ENCODE assay signal across 1 cellular context in the genomic region with DNA sequence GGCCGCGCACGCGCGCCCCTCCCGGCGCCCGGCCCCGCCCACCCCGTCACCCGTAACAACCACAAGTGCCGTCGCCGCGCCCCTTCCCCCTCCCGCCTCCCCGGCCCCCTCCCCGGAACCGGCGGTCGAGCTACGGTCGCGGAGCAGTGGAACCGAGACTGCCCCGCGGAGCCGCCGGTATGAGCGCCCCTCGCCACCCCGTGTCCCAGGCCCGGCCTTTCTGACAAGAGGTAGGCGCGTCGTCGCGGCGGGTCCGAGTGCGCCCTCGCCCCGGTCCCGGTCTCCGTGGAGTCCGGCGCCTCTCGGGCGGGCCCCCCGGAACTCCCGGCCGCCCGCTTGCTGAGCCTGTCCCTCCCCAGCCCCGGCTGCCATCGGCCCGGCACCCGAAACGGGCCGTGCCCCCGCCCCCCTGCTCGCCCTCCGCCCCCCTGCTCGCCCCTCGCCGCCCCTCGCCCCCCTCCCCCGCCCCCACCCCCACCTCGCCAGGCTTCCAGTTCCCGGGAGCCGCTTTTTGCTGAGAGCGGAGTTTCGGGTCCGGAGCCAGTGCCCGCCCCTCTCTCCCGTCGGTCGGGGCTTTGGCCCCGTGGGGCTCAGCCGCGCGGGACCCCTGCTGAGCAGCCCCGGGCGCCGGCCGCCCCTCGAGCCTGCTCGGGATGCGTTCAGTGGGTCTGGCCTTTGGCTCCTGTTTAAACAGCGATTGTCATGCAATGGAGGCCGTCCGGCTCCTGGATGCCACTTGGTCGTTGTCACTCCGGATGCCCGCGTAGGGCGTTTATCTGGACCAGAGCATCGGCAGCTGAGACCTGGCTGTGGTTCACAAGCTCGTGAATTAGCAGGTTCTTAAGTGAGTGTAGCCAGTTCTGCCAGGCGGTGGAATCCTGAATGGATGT.
TF ChIP-seq lines count a peak whose summit lies in the region.

A gene (plus strand): TSS at position 92 of the 890 bp plus-strand sequence. CDS start 2,628 bp downstream, outside the sequence.

TF ChIP-seq in HepG2, 621 proteins besides CTCF, POLR2A, EP300 and RAD21 (continued from another document and continues in another):
- TF ChIP-seq, protein P1, sequence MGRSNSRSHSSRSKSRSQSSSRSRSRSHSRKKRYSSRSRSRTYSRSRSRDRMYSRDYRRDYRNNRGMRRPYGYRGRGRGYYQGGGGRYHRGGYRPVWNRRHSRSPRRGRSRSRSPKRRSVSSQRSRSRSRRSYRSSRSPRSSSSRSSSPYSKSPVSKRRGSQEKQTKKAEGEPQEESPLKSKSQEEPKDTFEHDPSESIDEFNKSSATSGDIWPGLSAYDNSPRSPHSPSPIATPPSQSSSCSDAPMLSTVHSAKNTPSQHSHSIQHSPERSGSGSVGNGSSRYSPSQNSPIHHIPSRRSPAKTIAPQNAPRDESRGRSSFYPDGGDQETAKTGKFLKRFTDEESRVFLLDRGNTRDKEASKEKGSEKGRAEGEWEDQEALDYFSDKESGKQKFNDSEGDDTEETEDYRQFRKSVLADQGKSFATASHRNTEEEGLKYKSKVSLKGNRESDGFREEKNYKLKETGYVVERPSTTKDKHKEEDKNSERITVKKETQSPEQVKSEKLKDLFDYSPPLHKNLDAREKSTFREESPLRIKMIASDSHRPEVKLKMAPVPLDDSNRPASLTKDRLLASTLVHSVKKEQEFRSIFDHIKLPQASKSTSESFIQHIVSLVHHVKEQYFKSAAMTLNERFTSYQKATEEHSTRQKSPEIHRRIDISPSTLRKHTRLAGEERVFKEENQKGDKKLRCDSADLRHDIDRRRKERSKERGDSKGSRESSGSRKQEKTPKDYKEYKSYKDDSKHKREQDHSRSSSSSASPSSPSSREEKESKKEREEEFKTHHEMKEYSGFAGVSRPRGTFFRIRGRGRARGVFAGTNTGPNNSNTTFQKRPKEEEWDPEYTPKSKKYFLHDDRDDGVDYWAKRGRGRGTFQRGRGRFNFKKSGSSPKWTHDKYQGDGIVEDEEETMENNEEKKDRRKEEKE (IDR thresholded peaks at IDR 0.05) = no peak
- TF ChIP-seq SRSF4 (IDR thresholded peaks at IDR 0.05; ENCODE audit: low read depth, low read length, poor library complexity, severe bottlenecking) (no peak), ETV5 (CRISPR knock-in tag; IDR thresholded peaks at IDR 0.05; ENCODE audit: borderline replicate concordance) (peak; percentile 74; the same call in 1 of the 2 replicates), HNF4A (CRISPR knock-in tag; IDR thresholded peaks at IDR 0.05) (no peak), ZNF709 (CRISPR knock-in tag; IDR thresholded peaks at IDR 0.05) (no peak), ZNF350 (CRISPR knock-in tag; IDR thresholded peaks at IDR 0.05; ENCODE audit: borderline replicate concordance, low read depth) (peak; percentile 51; the same call in 1 of the 2 replicates), RXRB (CRISPR knock-in tag; IDR thresholded peaks at IDR 0.05; ENCODE audit: borderline replicate concordance) (no peak), REL (CRISPR knock-in tag; conservative IDR thresholded peaks at IDR 0.05) (peak; percentile 17; the same call in 1 of the 2 replicates), ZNF251 (CRISPR knock-in tag; IDR thresholded peaks at IDR 0.05) (no peak), MAFG (CRISPR knock-in tag; IDR thresholded peaks at IDR 0.05) (no peak), KMT2B (CRISPR knock-in tag; IDR thresholded peaks at IDR 0.05) (peak; percentile 56; the same call in 1 of the 2 replicates), ARNT (IDR thresholded peaks at IDR 0.05) (no peak), ZNF607 (CRISPR knock-in tag; IDR thresholded peaks at IDR 0.05; ENCODE audit: borderline replicate concordance) (no peak), ZNF792 (CRISPR knock-in tag; IDR thresholded peaks at IDR 0.05) (no peak), POLR2G (IDR thresholded peaks at IDR 0.05; ENCODE audit: low read depth, low read length) (no peak), HOXA3 (CRISPR knock-in tag; IDR thresholded peaks at IDR 0.05) (no peak), KDM5A (IDR thresholded peaks at IDR 0.05; ENCODE audit: borderline replicate concordance, low read length) (no peak; the same call in 1 of the 2 replicates), ZNF3 (CRISPR knock-in tag; IDR thresholded peaks at IDR 0.05) (no peak), TGIF2 (CRISPR knock-in tag; IDR thresholded peaks at IDR 0.05) (no peak; the same call in 1 of the 2 replicates), CBX5 (CRISPR knock-in tag; IDR thresholded peaks at IDR 0.05; ENCODE audit: borderline replicate concordance) (peak; percentile 32; the same call in 1 of the 2 replicates), SALL1 (CRISPR knock-in tag; IDR thresholded peaks at IDR 0.05) (no peak; the same call in none of the 2 replicates)
- TF ChIP-seq, protein P2, sequence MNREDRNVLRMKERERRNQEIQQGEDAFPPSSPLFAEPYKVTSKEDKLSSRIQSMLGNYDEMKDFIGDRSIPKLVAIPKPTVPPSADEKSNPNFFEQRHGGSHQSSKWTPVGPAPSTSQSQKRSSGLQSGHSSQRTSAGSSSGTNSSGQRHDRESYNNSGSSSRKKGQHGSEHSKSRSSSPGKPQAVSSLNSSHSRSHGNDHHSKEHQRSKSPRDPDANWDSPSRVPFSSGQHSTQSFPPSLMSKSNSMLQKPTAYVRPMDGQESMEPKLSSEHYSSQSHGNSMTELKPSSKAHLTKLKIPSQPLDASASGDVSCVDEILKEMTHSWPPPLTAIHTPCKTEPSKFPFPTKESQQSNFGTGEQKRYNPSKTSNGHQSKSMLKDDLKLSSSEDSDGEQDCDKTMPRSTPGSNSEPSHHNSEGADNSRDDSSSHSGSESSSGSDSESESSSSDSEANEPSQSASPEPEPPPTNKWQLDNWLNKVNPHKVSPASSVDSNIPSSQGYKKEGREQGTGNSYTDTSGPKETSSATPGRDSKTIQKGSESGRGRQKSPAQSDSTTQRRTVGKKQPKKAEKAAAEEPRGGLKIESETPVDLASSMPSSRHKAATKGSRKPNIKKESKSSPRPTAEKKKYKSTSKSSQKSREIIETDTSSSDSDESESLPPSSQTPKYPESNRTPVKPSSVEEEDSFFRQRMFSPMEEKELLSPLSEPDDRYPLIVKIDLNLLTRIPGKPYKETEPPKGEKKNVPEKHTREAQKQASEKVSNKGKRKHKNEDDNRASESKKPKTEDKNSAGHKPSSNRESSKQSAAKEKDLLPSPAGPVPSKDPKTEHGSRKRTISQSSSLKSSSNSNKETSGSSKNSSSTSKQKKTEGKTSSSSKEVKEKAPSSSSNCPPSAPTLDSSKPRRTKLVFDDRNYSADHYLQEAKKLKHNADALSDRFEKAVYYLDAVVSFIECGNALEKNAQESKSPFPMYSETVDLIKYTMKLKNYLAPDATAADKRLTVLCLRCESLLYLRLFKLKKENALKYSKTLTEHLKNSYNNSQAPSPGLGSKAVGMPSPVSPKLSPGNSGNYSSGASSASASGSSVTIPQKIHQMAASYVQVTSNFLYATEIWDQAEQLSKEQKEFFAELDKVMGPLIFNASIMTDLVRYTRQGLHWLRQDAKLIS (CRISPR knock-in tag; IDR thresholded peaks at IDR 0.05) = no peak
- TF ChIP-seq, protein P3, sequence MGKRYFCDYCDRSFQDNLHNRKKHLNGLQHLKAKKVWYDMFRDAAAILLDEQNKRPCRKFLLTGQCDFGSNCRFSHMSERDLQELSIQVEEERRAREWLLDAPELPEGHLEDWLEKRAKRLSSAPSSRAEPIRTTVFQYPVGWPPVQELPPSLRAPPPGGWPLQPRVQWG (CRISPR knock-in tag; IDR thresholded peaks at IDR 0.05; ENCODE audit: borderline replicate concordance, low read depth) = no peak
- TF ChIP-seq, protein P4, sequence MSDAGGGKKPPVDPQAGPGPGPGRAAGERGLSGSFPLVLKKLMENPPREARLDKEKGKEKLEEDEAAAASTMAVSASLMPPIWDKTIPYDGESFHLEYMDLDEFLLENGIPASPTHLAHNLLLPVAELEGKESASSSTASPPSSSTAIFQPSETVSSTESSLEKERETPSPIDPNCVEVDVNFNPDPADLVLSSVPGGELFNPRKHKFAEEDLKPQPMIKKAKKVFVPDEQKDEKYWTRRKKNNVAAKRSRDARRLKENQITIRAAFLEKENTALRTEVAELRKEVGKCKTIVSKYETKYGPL (CRISPR knock-in tag; IDR thresholded peaks at IDR 0.05) = no peak
- TF ChIP-seq, protein P5, sequence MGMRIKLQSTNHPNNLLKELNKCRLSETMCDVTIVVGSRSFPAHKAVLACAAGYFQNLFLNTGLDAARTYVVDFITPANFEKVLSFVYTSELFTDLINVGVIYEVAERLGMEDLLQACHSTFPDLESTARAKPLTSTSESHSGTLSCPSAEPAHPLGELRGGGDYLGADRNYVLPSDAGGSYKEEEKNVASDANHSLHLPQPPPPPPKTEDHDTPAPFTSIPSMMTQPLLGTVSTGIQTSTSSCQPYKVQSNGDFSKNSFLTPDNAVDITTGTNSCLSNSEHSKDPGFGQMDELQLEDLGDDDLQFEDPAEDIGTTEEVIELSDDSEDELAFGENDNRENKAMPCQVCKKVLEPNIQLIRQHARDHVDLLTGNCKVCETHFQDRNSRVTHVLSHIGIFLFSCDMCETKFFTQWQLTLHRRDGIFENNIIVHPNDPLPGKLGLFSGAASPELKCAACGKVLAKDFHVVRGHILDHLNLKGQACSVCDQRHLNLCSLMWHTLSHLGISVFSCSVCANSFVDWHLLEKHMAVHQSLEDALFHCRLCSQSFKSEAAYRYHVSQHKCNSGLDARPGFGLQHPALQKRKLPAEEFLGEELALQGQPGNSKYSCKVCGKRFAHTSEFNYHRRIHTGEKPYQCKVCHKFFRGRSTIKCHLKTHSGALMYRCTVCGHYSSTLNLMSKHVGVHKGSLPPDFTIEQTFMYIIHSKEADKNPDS (CRISPR knock-in tag; IDR thresholded peaks at IDR 0.05) = no peak
- TF ChIP-seq, protein P6, sequence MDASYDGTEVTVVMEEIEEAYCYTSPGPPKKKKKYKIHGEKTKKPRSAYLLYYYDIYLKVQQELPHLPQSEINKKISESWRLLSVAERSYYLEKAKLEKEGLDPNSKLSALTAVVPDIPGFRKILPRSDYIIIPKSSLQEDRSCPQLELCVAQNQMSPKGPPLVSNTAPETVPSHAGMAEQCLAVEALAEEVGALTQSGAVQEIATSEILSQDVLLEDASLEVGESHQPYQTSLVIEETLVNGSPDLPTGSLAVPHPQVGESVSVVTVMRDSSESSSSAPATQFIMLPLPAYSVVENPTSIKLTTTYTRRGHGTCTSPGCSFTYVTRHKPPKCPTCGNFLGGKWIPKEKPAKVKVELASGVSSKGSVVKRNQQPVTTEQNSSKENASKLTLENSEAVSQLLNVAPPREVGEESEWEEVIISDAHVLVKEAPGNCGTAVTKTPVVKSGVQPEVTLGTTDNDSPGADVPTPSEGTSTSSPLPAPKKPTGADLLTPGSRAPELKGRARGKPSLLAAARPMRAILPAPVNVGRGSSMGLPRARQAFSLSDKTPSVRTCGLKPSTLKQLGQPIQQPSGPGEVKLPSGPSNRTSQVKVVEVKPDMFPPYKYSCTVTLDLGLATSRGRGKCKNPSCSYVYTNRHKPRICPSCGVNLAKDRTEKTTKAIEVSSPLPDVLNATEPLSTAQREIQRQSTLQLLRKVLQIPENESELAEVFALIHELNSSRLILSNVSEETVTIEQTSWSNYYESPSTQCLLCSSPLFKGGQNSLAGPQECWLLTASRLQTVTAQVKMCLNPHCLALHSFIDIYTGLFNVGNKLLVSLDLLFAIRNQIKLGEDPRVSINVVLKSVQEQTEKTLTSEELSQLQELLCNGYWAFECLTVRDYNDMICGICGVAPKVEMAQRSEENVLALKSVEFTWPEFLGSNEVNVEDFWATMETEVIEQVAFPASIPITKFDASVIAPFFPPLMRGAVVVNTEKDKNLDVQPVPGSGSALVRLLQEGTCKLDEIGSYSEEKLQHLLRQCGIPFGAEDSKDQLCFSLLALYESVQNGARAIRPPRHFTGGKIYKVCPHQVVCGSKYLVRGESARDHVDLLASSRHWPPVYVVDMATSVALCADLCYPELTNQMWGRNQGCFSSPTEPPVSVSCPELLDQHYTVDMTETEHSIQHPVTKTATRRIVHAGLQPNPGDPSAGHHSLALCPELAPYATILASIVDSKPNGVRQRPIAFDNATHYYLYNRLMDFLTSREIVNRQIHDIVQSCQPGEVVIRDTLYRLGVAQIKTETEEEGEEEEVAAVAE (CRISPR knock-in tag; IDR thresholded peaks at IDR 0.05; ENCODE audit: borderline replicate concordance) = 0 out of 2 replicates have a peak, but pooled peaks have one; percentile 10
- TF ChIP-seq, protein P7, sequence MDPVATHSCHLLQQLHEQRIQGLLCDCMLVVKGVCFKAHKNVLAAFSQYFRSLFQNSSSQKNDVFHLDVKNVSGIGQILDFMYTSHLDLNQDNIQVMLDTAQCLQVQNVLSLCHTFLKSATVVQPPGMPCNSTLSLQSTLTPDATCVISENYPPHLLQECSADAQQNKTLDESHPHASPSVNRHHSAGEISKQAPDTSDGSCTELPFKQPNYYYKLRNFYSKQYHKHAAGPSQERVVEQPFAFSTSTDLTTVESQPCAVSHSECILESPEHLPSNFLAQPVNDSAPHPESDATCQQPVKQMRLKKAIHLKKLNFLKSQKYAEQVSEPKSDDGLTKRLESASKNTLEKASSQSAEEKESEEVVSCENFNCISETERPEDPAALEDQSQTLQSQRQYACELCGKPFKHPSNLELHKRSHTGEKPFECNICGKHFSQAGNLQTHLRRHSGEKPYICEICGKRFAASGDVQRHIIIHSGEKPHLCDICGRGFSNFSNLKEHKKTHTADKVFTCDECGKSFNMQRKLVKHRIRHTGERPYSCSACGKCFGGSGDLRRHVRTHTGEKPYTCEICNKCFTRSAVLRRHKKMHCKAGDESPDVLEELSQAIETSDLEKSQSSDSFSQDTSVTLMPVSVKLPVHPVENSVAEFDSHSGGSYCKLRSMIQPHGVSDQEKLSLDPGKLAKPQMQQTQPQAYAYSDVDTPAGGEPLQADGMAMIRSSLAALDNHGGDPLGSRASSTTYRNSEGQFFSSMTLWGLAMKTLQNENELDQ (CRISPR knock-in tag; IDR thresholded peaks at IDR 0.05; ENCODE audit: borderline replicate concordance) = no peak
- TF ChIP-seq, protein P8, sequence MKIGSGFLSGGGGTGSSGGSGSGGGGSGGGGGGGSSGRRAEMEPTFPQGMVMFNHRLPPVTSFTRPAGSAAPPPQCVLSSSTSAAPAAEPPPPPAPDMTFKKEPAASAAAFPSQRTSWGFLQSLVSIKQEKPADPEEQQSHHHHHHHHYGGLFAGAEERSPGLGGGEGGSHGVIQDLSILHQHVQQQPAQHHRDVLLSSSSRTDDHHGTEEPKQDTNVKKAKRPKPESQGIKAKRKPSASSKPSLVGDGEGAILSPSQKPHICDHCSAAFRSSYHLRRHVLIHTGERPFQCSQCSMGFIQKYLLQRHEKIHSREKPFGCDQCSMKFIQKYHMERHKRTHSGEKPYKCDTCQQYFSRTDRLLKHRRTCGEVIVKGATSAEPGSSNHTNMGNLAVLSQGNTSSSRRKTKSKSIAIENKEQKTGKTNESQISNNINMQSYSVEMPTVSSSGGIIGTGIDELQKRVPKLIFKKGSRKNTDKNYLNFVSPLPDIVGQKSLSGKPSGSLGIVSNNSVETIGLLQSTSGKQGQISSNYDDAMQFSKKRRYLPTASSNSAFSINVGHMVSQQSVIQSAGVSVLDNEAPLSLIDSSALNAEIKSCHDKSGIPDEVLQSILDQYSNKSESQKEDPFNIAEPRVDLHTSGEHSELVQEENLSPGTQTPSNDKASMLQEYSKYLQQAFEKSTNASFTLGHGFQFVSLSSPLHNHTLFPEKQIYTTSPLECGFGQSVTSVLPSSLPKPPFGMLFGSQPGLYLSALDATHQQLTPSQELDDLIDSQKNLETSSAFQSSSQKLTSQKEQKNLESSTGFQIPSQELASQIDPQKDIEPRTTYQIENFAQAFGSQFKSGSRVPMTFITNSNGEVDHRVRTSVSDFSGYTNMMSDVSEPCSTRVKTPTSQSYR (CRISPR knock-in tag; IDR thresholded peaks at IDR 0.05; ENCODE audit: borderline replicate concordance) = no peak
- TF ChIP-seq, protein P9, sequence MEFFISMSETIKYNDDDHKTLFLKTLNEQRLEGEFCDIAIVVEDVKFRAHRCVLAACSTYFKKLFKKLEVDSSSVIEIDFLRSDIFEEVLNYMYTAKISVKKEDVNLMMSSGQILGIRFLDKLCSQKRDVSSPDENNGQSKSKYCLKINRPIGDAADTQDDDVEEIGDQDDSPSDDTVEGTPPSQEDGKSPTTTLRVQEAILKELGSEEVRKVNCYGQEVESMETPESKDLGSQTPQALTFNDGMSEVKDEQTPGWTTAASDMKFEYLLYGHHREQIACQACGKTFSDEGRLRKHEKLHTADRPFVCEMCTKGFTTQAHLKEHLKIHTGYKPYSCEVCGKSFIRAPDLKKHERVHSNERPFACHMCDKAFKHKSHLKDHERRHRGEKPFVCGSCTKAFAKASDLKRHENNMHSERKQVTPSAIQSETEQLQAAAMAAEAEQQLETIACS (CRISPR knock-in tag; IDR thresholded peaks at IDR 0.05) = no peak
